In the genomic region with DNA sequence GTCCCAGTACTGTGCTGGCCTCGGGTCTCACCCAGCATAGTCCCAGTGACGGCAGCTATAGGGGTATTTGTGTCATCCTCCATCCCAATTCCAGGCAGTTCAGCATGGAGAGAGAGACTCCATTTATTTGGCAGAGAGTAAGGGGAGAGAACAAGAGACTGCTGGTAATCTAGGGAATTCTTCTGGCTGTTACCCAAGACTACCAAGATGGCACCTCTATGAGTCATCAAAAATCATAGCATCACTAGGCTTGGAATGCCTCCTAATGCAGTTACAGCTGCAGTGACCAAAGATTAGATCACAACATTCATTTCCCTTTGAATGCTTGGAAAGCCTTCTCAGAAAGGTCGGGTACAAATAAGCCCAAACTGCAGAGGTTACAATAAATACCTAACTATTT, we compare ENCODE assay signal across 23 cellular contexts.
A peak's percentile ranks its signal among the peaks of the same experiment; 100 is the strongest.
DNase-seq lines count a peak whose midpoint lies in the region; ATAC-seq, FAIRE-seq and TF ChIP-seq lines count a peak whose summit lies in the region.
"Had no signal": no experiment of that assay in that cellular context is flagged by ENCODE, and none has a peak within 500 bp of the region (broad histone marks: within the 10 kb centered on the region; RNA-seq: fewer than 3 reads in every experiment).

No MANE protein-coding gene starts in this region.

- CTCF ChIA-PET in activated CD8-positive, alpha-beta T cell treated with anti-CD3 and anti-CD28 coated beads for 36 hours (lab: Charles Lee) = no interaction called here

- DNase-seq in Caki2 (ENCODE audit: low read depth) (peak; percentile 43), NCI-H226 (peak; percentile 73), bronchial epithelial cell (ENCODE audit: low read depth) (peak; percentile 94), kidney epithelial cell (ENCODE audit: low read depth) (peak; percentile 41), NCI-H524 (lab: John Stamatoyannopoulos, UW) (no peak)
- no peak for DNase-seq in stimulated activated CD4-positive, alpha-beta T cell treated with anti-CD3 and anti-CD28 coated beads, Interleukin-1b, Interleukin-23, amount 100 ng/mL, for 48 hours
- DNase-seq in activated CD8-positive, alpha-beta T cell treated with anti-CD3 and anti-CD28 coated beads for 36 hours = no peak
- DNase-seq in stimulated activated naive CD8-positive, alpha-beta T cell treated with anti-CD3 and anti-CD28 coated beads, Interleukin-15, Interleukin-2, amounts not matched to agents 100 U/mL and 50 U/mL, for 24 hours = no peak
- DNase-seq: activated CD4-positive, alpha-beta T cell treated with anti-CD3 and anti-CD28 coated beads, Interleukin-2, amount 10 ng/mL, durations not matched to agents 24 days and 14 days; activated T-cell treated with anti-CD3 and anti-CD28 coated beads, Interleukin-2, amount 50 U/mL, for 48 hours; amygdala; GF-D8; glutamatergic neuron; islet precursor cell; naive B cell; NCI-H2227 treated with DMSO at 0.1 percent for 48 hours; stimulated activated CD4-positive, alpha-beta T cell treated with anti-CD3 and anti-CD28 coated beads, Interleukin-4, amount 100 ng/mL, for 24 hours; T-helper 17 cell had no signal

- H3K4me3 Mint-ChIP-seq in activated CD8-positive, alpha-beta T cell treated with anti-CD3 and anti-CD28 coated beads for 36 hours = no peak overlapping the region
- H3K4me3 Mint-ChIP-seq: activated CD4-positive, alpha-beta T cell treated with anti-CD3 and anti-CD28 coated beads, Interleukin-2, amount 10 ng/mL, durations not matched to agents 24 days and 14 days; naive B cell; stimulated activated memory B cell treated with anti-CD40 and anti-IgM and Interleukin-4, amounts not matched to agents 10 μg/mL and 1 μg/mL and 100 μg/mL, for 72 hours; T-helper 17 cell had no signal

- in situ Hi-C loops in Caki2 (cut with HindIII; ENCODE audit: low pct_unique_long_range_greater_than_20kb, low sequenced_read_pairs) = no loop called here

- H3K27me3 ChIP-seq in bronchial epithelial cell (ENCODE audit: control insufficient read depth, insufficient read depth, low read length) (no peaks in the 10 kb centered on the region), kidney epithelial cell (ENCODE audit: control insufficient read depth, insufficient read depth, low read length) (no peaks in the 10 kb centered on the region)
- H3K27me3 ChIP-seq: BLaER1 treated with 17β-estradiol and CSF1 and Interleukin-3, amounts not matched to agents 10 nM and 100 nM; right atrium auricular region had no signal

- no peaks in the 10 kb centered on the region for H3K4me1 Mint-ChIP-seq in activated CD8-positive, alpha-beta T cell treated with anti-CD3 and anti-CD28 coated beads for 36 hours (ENCODE audit: low read depth)
- H3K4me1 Mint-ChIP-seq: activated CD4-positive, alpha-beta T cell treated with anti-CD3 and anti-CD28 coated beads, Interleukin-2, amount 10 ng/mL, durations not matched to agents 24 days and 14 days; naive B cell; stimulated activated memory B cell treated with anti-CD40 and anti-IgM and Interleukin-4, amounts not matched to agents 10 μg/mL and 1 μg/mL and 100 μg/mL, for 72 hours; T-helper 17 cell had no signal

- POLR2A ChIA-PET in activated CD8-positive, alpha-beta T cell treated with anti-CD3 and anti-CD28 coated beads for 36 hours (lab: Charles Lee) = no interaction called here

- H3K9me3 Mint-ChIP-seq in activated CD8-positive, alpha-beta T cell treated with anti-CD3 and anti-CD28 coated beads for 36 hours = no peaks in the 10 kb centered on the region
- H3K9me3 Mint-ChIP-seq: activated CD4-positive, alpha-beta T cell treated with anti-CD3 and anti-CD28 coated beads, Interleukin-2, amount 10 ng/mL, durations not matched to agents 24 days and 14 days had no signal

- no peak for FAIRE-seq in bronchial epithelial cell (lab: Jason Lieb, UNC)

- H3K4me3 ChIP-seq in bronchial epithelial cell (ENCODE audit: low read depth, low read length) = no peak overlapping the region
- no peak overlapping the region for H3K4me3 ChIP-seq in kidney epithelial cell (ENCODE audit: low read depth, low read length)
- H3K4me3 ChIP-seq: BLaER1 treated with 17β-estradiol and CSF1 and Interleukin-3, amounts not matched to agents 10 nM and 100 nM; HAP-1; right atrium auricular region had no signal

- no peak overlapping the region for H3K27ac Mint-ChIP-seq in activated CD8-positive, alpha-beta T cell treated with anti-CD3 and anti-CD28 coated beads for 36 hours
- H3K27ac Mint-ChIP-seq: activated CD4-positive, alpha-beta T cell treated with anti-CD3 and anti-CD28 coated beads, Interleukin-2, amount 10 ng/mL, durations not matched to agents 24 days and 14 days; naive B cell; stimulated activated memory B cell treated with anti-CD40 and anti-IgM and Interleukin-4, amounts not matched to agents 10 μg/mL and 1 μg/mL and 100 μg/mL, for 72 hours; T-helper 17 cell had no signal

- ATAC-seq in activated CD8-positive, alpha-beta T cell treated with anti-CD3 and anti-CD28 coated beads for 36 hours = no peak
- ATAC-seq in stimulated activated naive CD8-positive, alpha-beta T cell treated with anti-CD3 and anti-CD28 coated beads, Interleukin-15, Interleukin-2, amounts not matched to agents 100 U/mL and 50 U/mL, for 24 hours = no peak
- ATAC-seq: Panc1; stimulated activated memory B cell treated with anti-CD40 and anti-IgM and Interleukin-4, amounts not matched to agents 10 μg/mL and 1 μg/mL and 100 μg/mL, for 72 hours; T-helper 17 cell had no signal

- no peak for TF ChIP-seq CTCF in bronchial epithelial cell (IDR thresholded peaks at IDR 0.05; ENCODE audit: insufficient read depth, low read length, severe bottlenecking)
- no peak for TF ChIP-seq CTCF in kidney epithelial cell (IDR thresholded peaks at IDR 0.05; ENCODE audit: insufficient read depth, low read length, poor library complexity, severe bottlenecking)
- TF ChIP-seq CTCF in activated CD8-positive, alpha-beta T cell treated with anti-CD3 and anti-CD28 coated beads for 36 hours (IDR thresholded peaks at IDR 0.05) = no peak

- H3K36me3 Mint-ChIP-seq in activated CD8-positive, alpha-beta T cell treated with anti-CD3 and anti-CD28 coated beads for 36 hours (ENCODE audit: low read depth) = no peaks in the 10 kb centered on the region
- H3K36me3 Mint-ChIP-seq: naive B cell; stimulated activated memory B cell treated with anti-CD40 and anti-IgM and Interleukin-4, amounts not matched to agents 10 μg/mL and 1 μg/mL and 100 μg/mL, for 72 hours had no signal

- intact Hi-C loops in activated CD8-positive, alpha-beta T cell treated with anti-CD3 and anti-CD28 coated beads for 36 hours (cut with micrococcal nuclease) = no loop called here

- H3K36me3 ChIP-seq in bronchial epithelial cell (ENCODE audit: control insufficient read depth, insufficient read depth, low read length) (no peaks in the 10 kb centered on the region), kidney epithelial cell (ENCODE audit: control insufficient read depth, insufficient read depth, low read length) (no peaks in the 10 kb centered on the region)
- H3K36me3 ChIP-seq: BLaER1 treated with 17β-estradiol and CSF1 and Interleukin-3, amounts not matched to agents 10 nM and 100 nM; HAP-1; right atrium auricular region had no signal

- no peaks in the 10 kb centered on the region for H3K27me3 Mint-ChIP-seq in activated CD8-positive, alpha-beta T cell treated with anti-CD3 and anti-CD28 coated beads for 36 hours
- H3K27me3 Mint-ChIP-seq: activated CD4-positive, alpha-beta T cell treated with anti-CD3 and anti-CD28 coated beads, Interleukin-2, amount 10 ng/mL, durations not matched to agents 24 days and 14 days; stimulated activated memory B cell treated with anti-CD40 and anti-IgM and Interleukin-4, amounts not matched to agents 10 μg/mL and 1 μg/mL and 100 μg/mL, for 72 hours; T-helper 17 cell had no signal

Comparison
In these comparisons a context has a peak if more than half of its experiments do, and no peak if none do; other contexts are left out.
1. DNase-seq: peak in Caki2 (single experiment), NCI-H226 (single experiment), bronchial epithelial cell (single experiment) and kidney epithelial cell (single experiment); none in stimulated activated CD4-positive, alpha-beta T cell treated with anti-CD3 and anti-CD28 coated beads, Interleukin-1b, Interleukin-23, amount 100 ng/mL, for 48 hours (single experiment), NCI-H524 (0 of 2), activated CD8-positive, alpha-beta T cell treated with anti-CD3 and anti-CD28 coated beads for 36 hours (single experiment) and stimulated activated naive CD8-positive, alpha-beta T cell treated with anti-CD3 and anti-CD28 coated beads, Interleukin-15, Interleukin-2, amounts not matched to agents 100 U/mL and 50 U/mL, for 24 hours (single experiment).